24 cellular contexts compared by ENCODE assay signal in genomic region chr16:3008749-3009088, GRCh38. TPM values are rescaled to one million over a fixed set of nuclear protein-coding genes. Genes with fewer than 3 reads are reported as not detected.
A peak's percentile ranks its signal among the peaks of the same experiment; 100 is the strongest.
DNase-seq lines count a peak whose midpoint lies in the region; ATAC-seq, FAIRE-seq and TF ChIP-seq lines count a peak whose summit lies in the region.
"Had no signal": no experiment of that assay in that cellular context is flagged by ENCODE, and none has a peak within 500 bp of the region (broad histone marks: within the 10 kb centered on the region; RNA-seq: fewer than 3 reads in every experiment).

No MANE protein-coding gene starts in this region.

- peaks cover 86% of the 10 kb centered on the region for H3K4me1 ChIP-seq in HepG2 (ENCODE audit: insufficient read depth, low read length)
- H3K4me1 ChIP-seq in spleen: peaks cover 16 to 69% (median 38%) of the 10 kb centered on the region in 6 donors

- BruUV-seq in HepG2 (replicated peaks; lab: Mats Ljungman, UMichigan): no TSS peak

- no peak overlapping the region for H2AFZ ChIP-seq in HepG2 (ENCODE audit: low read length)

- no peak overlapping the region for H3K27ac Mint-ChIP-seq in activated CD4-positive, alpha-beta T cell treated with anti-CD3 and anti-CD28 coated beads, Interleukin-2, amount 10 ng/mL, durations not matched to agents 24 days and 14 days
- no peak overlapping the region for H3K27ac Mint-ChIP-seq in activated T-helper 17 cell treated with anti-CD3 and anti-CD28 coated beads, Interleukin-2, amount 50 U/mL, for 72 hours
- H3K27ac Mint-ChIP-seq: activated CD4-positive, alpha-beta memory T cell treated with anti-CD3 and anti-CD28 coated beads for 36 hours; activated naive CD8-positive, alpha-beta T cell treated with anti-CD3 and anti-CD28 coated beads, Interleukin-2, amount 50 U/mL, for 24 hours; activated T-cell treated with anti-CD3 and anti-CD28 coated beads, Interleukin-2, amount 50 U/mL, for 24 hours; CD4-positive, alpha-beta T cell had no signal

- H4K20me1 ChIP-seq in HepG2 (ENCODE audit: insufficient read depth, low read length): no peaks in the 10 kb centered on the region

- TF ChIP-seq POLR2A in HepG2 (IDR thresholded peaks at IDR 0.05; ENCODE audit: insufficient read depth in 1 of 2, low read depth in 2 of 2, low read length in 2 of 2) (no peak), spleen (IDR thresholded peaks at IDR 0.05) (no peak)

- no peak for TF ChIP-seq EP300 in HepG2 (IDR thresholded peaks at IDR 0.05; ENCODE audit: low read depth in 2 of 2, low read length in 2 of 2)
- TF ChIP-seq EP300 in HepG2 (CRISPR knock-in tag; IDR thresholded peaks at IDR 0.05; ENCODE audit: borderline replicate concordance): no peak

- H3K4me1 Mint-ChIP-seq in activated CD4-positive, alpha-beta T cell treated with anti-CD3 and anti-CD28 coated beads, Interleukin-2, amount 10 ng/mL, durations not matched to agents 24 days and 14 days: peaks cover 23% of the 10 kb centered on the region
- H3K4me1 Mint-ChIP-seq in activated T-helper 17 cell treated with anti-CD3 and anti-CD28 coated beads, Interleukin-2, amount 50 U/mL, for 72 hours: peaks cover 10% of the 10 kb centered on the region

- peaks cover 19% of the 10 kb centered on the region for H3K27me3 Mint-ChIP-seq in activated CD4-positive, alpha-beta T cell treated with anti-CD3 and anti-CD28 coated beads, Interleukin-2, amount 10 ng/mL, durations not matched to agents 24 days and 14 days
- H3K27me3 Mint-ChIP-seq in activated T-helper 17 cell treated with anti-CD3 and anti-CD28 coated beads, Interleukin-2, amount 50 U/mL, for 72 hours: peaks cover 3% of the 10 kb centered on the region

- POLR2A ChIA-PET in HepG2 (lab: Yijun Ruan, JAX): interaction anchor here (14.2 kb wide), 1 partner anchor 14 kb away, joined by 750 read pairs; the partner anchor contains the start of genes CLDN6, HCFC1R1, THOC6 and TNFRSF12A

- DNase-seq in activated CD4-positive, alpha-beta T cell treated with anti-CD3 and anti-CD28 coated beads, Interleukin-2, amount 10 ng/mL, durations not matched to agents 24 days and 14 days: no peak
- no peak for DNase-seq in activated CD4-positive, alpha-beta T cell treated with anti-CD3 and anti-CD28 coated beads, Interleukin-2, amount 50 U/mL, for 48 hours
- DNase-seq in HepG2 (ENCODE audit: low spot score) (no peak), spleen (no peak), NCI-H1092 (lab: John Stamatoyannopoulos, UW) (no peak), brain microvascular endothelial cell (no peak)
- DNase-seq in stimulated activated naive CD4-positive, alpha-beta T cell treated with Interleukin-2 at 50 U/mL for 16 hours (lab: John Stamatoyannopoulos, UW): no peak
- DNase-seq: activated CD4-positive, alpha-beta memory T cell treated with anti-CD3 and anti-CD28 coated beads for 36 hours; activated naive CD8-positive, alpha-beta T cell treated with anti-CD3 and anti-CD28 coated beads, Interleukin-2, amount 50 U/mL, for 24 hours; activated T-cell treated with anti-CD3 and anti-CD28 coated beads, Interleukin-2, amount 50 U/mL, for 24 hours; CD4-positive, alpha-beta T cell; naive B cell; NCI-H446 treated with DMSO at 0.1 percent for 48 hours; psoas muscle; SJCRH30; stimulated activated CD4-positive, alpha-beta T cell treated with anti-CD3 and anti-CD28 coated beads, Interleukin-12 subunit alpha, Interleukin-12 subunit beta, amount 100 ng/mL, for 4 hours; stimulated activated naive CD8-positive, alpha-beta T cell treated with anti-CD3 and anti-CD28 coated beads, Interleukin-15, Interleukin-2, amounts not matched to agents 100 U/mL and 50 U/mL, for 24 hours had no signal

- 95% methylated on average over 6 of the region's 6 CpGs for WGBS in HepG2 (ENCODE audit: low lambda C conversion rate)
- WGBS in spleen, 5 donors: 77 to 84% (median 80%) methylated on average over 6 of the region's 6 CpGs

- H3K36me3 ChIP-seq in HepG2 (replicated peaks in 1 of 2; ENCODE audit: control insufficient read depth in 1 of 2, insufficient read depth in 2 of 2, low read length in 2 of 2) (no peaks in the 10 kb centered on the region), spleen (no peaks in the 10 kb centered on the region), brain microvascular endothelial cell (replicated peaks) (no peaks in the 10 kb centered on the region)
- H3K36me3 ChIP-seq: SJCRH30, vagina had no signal

- intact Hi-C loops in activated CD4-positive, alpha-beta T cell treated with anti-CD3 and anti-CD28 coated beads, Interleukin-2, amount 10 ng/mL, durations not matched to agents 24 days and 14 days (cut with micrococcal nuclease): no loop called here
- intact Hi-C loops in HepG2 (cut with micrococcal nuclease; ENCODE audit: unreplicated experiment): no loop called here
- intact Hi-C loops in spleen (cut with DNase I; ENCODE audit: low total_unique reads): no loop called here

- CTCF ChIA-PET in HepG2 (lab: Yijun Ruan, JAX; ENCODE audit: low intra/inter-chr PET ratio, low total read pairs): no interaction called here

- H3K4me3 ChIP-seq in HepG2 (replicated peaks in 1 of 3; ENCODE audit: insufficient read depth in 1 of 3, low read depth in 2 of 3, low read length in 3 of 3) (no peak overlapping the region), spleen (peak overlapping the region in 1 of 8 donors; percentile 59), brain microvascular endothelial cell (ENCODE audit: low read depth, low read length) (no peak overlapping the region)
- H3K4me3 ChIP-seq: psoas muscle, SJCRH30, vagina had no signal

- no peaks in the 10 kb centered on the region for H3K36me3 Mint-ChIP-seq in activated CD4-positive, alpha-beta T cell treated with anti-CD3 and anti-CD28 coated beads, Interleukin-2, amount 10 ng/mL, durations not matched to agents 24 days and 14 days (ENCODE audit: low read depth)
- H3K36me3 Mint-ChIP-seq in activated T-helper 17 cell treated with anti-CD3 and anti-CD28 coated beads, Interleukin-2, amount 50 U/mL, for 72 hours (ENCODE audit: low read depth): no peaks in the 10 kb centered on the region
- H3K36me3 Mint-ChIP-seq: activated CD4-positive, alpha-beta memory T cell treated with anti-CD3 and anti-CD28 coated beads for 36 hours; naive B cell had no signal

- H3K27ac ChIP-seq in HepG2 (ENCODE audit: extremely low read length, insufficient read depth, low read length) (no peak overlapping the region), spleen (peak overlapping the region in 6 of 8 donors; percentile 70 to 92 (median 84)), brain microvascular endothelial cell (no peak overlapping the region)
- H3K27ac ChIP-seq: KMS-11, psoas muscle, SJCRH30, vagina had no signal

- H3K9me3 Mint-ChIP-seq in activated CD4-positive, alpha-beta T cell treated with anti-CD3 and anti-CD28 coated beads, Interleukin-2, amount 10 ng/mL, durations not matched to agents 24 days and 14 days: no peaks in the 10 kb centered on the region
- H3K9me3 Mint-ChIP-seq in activated T-helper 17 cell treated with anti-CD3 and anti-CD28 coated beads, Interleukin-2, amount 50 U/mL, for 72 hours: no peaks in the 10 kb centered on the region
- H3K9me3 Mint-ChIP-seq: activated CD4-positive, alpha-beta memory T cell treated with anti-CD3 and anti-CD28 coated beads for 36 hours; activated naive CD8-positive, alpha-beta T cell treated with anti-CD3 and anti-CD28 coated beads, Interleukin-2, amount 50 U/mL, for 24 hours; activated T-cell treated with anti-CD3 and anti-CD28 coated beads, Interleukin-2, amount 50 U/mL, for 24 hours; CD4-positive, alpha-beta T cell; naive B cell had no signal

- peaks cover 7 to 22% of the 10 kb centered on the region in 2 experiments; a peak in 4 of 5 replicates for H3K27me3 ChIP-seq in HepG2 (ENCODE audit: control insufficient read depth in 1 of 2, insufficient read depth in 2 of 2, low read length in 2 of 2)
- peaks cover 0 to 83% (median 26%) of the 10 kb centered on the region in 7 donors for H3K27me3 ChIP-seq in spleen (replicated peaks in 1 of 7)
- H3K27me3 ChIP-seq in brain microvascular endothelial cell (replicated peaks): peaks cover 56% of the 10 kb centered on the region

- TF ChIP-seq CTCF in HepG2 (CRISPR knock-in tag; IDR thresholded peaks at IDR 0.05): no peak
- TF ChIP-seq CTCF in spleen (IDR thresholded peaks at IDR 0.05 in 8 of 11, conservative IDR thresholded peaks at IDR 0.05 in 3 of 11): no peak
- no peak for TF ChIP-seq CTCF in brain microvascular endothelial cell (IDR thresholded peaks at IDR 0.05; ENCODE audit: low read depth, low read length, missing control alignments)

- TF ChIP-seq RAD21 in HepG2 (CRISPR knock-in tag; IDR thresholded peaks at IDR 0.05): no peak

- peak overlapping the region; percentile 68; the same call in 1 of the 2 replicates for H3K4me2 ChIP-seq in HepG2 (ENCODE audit: low read depth, low read length)

- FAIRE-seq in HepG2 (lab: Jason Lieb, UNC): no peak
- FAIRE-seq: A204.1, endometrium, TTC549 had no signal

- H3K9ac ChIP-seq in HepG2 (ENCODE audit: insufficient read depth, low read depth, low read length): no peak overlapping the region
- H3K9ac ChIP-seq: KMS-11 had no signal

- H3K9me3 ChIP-seq in HepG2 (ENCODE audit: low read length) (no peaks in the 10 kb centered on the region), spleen (no peaks in the 10 kb centered on the region)
- H3K9me3 ChIP-seq: psoas muscle, SJCRH30, vagina had no signal

- H3K79me2 ChIP-seq in HepG2 (ENCODE audit: insufficient read depth, low read length): no peaks in the 10 kb centered on the region

- no peak for ATAC-seq in activated T-helper 17 cell treated with anti-CD3 and anti-CD28 coated beads, Interleukin-2, amount 50 U/mL, for 72 hours (replicated peaks)
- ATAC-seq in HepG2: no peak
- ATAC-seq: activated naive CD8-positive, alpha-beta T cell treated with anti-CD3 and anti-CD28 coated beads, Interleukin-2, amount 50 U/mL, for 24 hours; psoas muscle; stimulated activated naive CD8-positive, alpha-beta T cell treated with anti-CD3 and anti-CD28 coated beads, Interleukin-15, Interleukin-2, amounts not matched to agents 100 U/mL and 50 U/mL, for 24 hours had no signal

- in situ Hi-C loops in HepG2 (cut with HindIII; ENCODE audit: extremely low pct_ligation_motif_present, low pct_unique_long_range_greater_than_20kb): no loop called here
- in situ Hi-C loops in brain microvascular endothelial cell (cut with HindIII; ENCODE audit: low pct_ligation_motif_present, low sequenced_read_pairs): no loop called here

- H3K4me3 Mint-ChIP-seq in activated CD4-positive, alpha-beta T cell treated with anti-CD3 and anti-CD28 coated beads, Interleukin-2, amount 10 ng/mL, durations not matched to agents 24 days and 14 days: peak overlapping the region; percentile 64
- H3K4me3 Mint-ChIP-seq in activated T-helper 17 cell treated with anti-CD3 and anti-CD28 coated beads, Interleukin-2, amount 50 U/mL, for 72 hours: peak overlapping the region; percentile 42
- H3K4me3 Mint-ChIP-seq: activated CD4-positive, alpha-beta memory T cell treated with anti-CD3 and anti-CD28 coated beads for 36 hours; activated T-cell treated with anti-CD3 and anti-CD28 coated beads, Interleukin-2, amount 50 U/mL, for 24 hours had no signal

RNA-seq across cellular contexts. Expression of gene CLDN9, which starts 4.0 kb away (rescaled TPM):
- total RNA-seq in activated CD4-positive, alpha-beta T cell treated with anti-CD3 and anti-CD28 coated beads, Interleukin-2, amount 10 ng/mL, durations not matched to agents 24 days and 14 days: not detected in 2 replicates
- total RNA-seq in activated T-helper 17 cell treated with anti-CD3 and anti-CD28 coated beads, Interleukin-2, amount 50 U/mL, for 72 hours: under 1 TPM in 1 of 2 donors, not detected in 1; 0.15 TPM
- 0.08 and 0.15 TPM in 2 replicates for total RNA-seq in HepG2 (2016; rRNA removed; fragmentation: Illumina TruSeq; extraction: Trizol)
- not detected in 2 replicates for total RNA-seq in HepG2 (2016; cell fraction: cytosol; rRNA removed; fragmentation: Illumina TruSeq; extraction: Trizol; ENCODE audit: low read depth)
- 0.09 and 0.11 TPM in 2 replicates for total RNA-seq in HepG2 (2016; cell fraction: insoluble cytoplasmic fraction; rRNA removed; fragmentation: Illumina TruSeq; extraction: Trizol)
- 0.09 and 0.14 TPM in 2 replicates for total RNA-seq in HepG2 (2016; cell fraction: membrane; rRNA removed; fragmentation: Illumina TruSeq; extraction: Trizol)
- not detected in 2 replicates for total RNA-seq in HepG2 (2016; cell fraction: nucleus; rRNA removed; fragmentation: Illumina TruSeq; extraction: Trizol)
- 0.26 and 0.48 TPM in 2 replicates for polyA plus RNA-seq in HepG2 (2011; rRNA removed)
- polyA plus RNA-seq in HepG2 (2011; cell fraction: cytosol; rRNA removed): 0.26 and 0.52 TPM in 2 replicates
- polyA plus RNA-seq in HepG2 (2011; cell fraction: nucleus; rRNA removed): 2.1 and 2.4 TPM in 2 replicates
- 0.32 and 0.53 TPM in 2 replicates for polyA plus RNA-seq in HepG2 (2012)
- 0.08 and 0.20 TPM in 2 replicates for polyA plus RNA-seq in HepG2 (2016; cell fraction: cytosol; fragmentation: Illumina TruSeq; extraction: Trizol; ENCODE audit: low read depth)
- 0.15 and 0.17 TPM in 2 replicates for polyA plus RNA-seq in HepG2 (2016; cell fraction: insoluble cytoplasmic fraction; fragmentation: Illumina TruSeq; extraction: Trizol; ENCODE audit: low read depth)
- 0.15 TPM in 1 of 2 replicates, not detected in the other for polyA plus RNA-seq in HepG2 (2016; cell fraction: membrane; fragmentation: Illumina TruSeq; extraction: Trizol; ENCODE audit: low read depth)
- polyA plus RNA-seq in HepG2 (2016; cell fraction: nucleus; fragmentation: Illumina TruSeq; extraction: Trizol; ENCODE audit: insufficient read depth, low read depth): 1.1 and 1.3 TPM in 2 replicates
- 0.26 and 1.1 TPM in 2 replicates for polyA minus RNA-seq in HepG2 (2011; rRNA and poly(A)+ RNA removed; ENCODE audit: low replicate concordance)
- 0.44 and 0.79 TPM in 2 replicates for polyA minus RNA-seq in HepG2 (2011; cell fraction: cytosol; rRNA and poly(A)+ RNA removed)
- polyA minus RNA-seq in HepG2 (2011; cell fraction: nucleus; rRNA and poly(A)+ RNA removed): 0.77 and 0.99 TPM in 2 replicates
- total RNA-seq in spleen: 1 to 10 TPM in 2 of 7 donors, under 1 TPM in 5; 0.24 to 1.7 (median 0.56) TPM
- under 1 TPM; 0.06 to 0.37 (median 0.16) TPM for polyA plus RNA-seq in spleen
- total RNA-seq: activated CD4-positive, alpha-beta memory T cell treated with anti-CD3 and anti-CD28 coated beads for 36 hours; CD4-positive, alpha-beta T cell; SJCRH30; vagina had no signal

RNA-seq across cellular contexts. Expression of gene CLDN6, which starts 9.3 kb away (rescaled TPM):
- not detected in 2 replicates for total RNA-seq in activated CD4-positive, alpha-beta T cell treated with anti-CD3 and anti-CD28 coated beads, Interleukin-2, amount 10 ng/mL, durations not matched to agents 24 days and 14 days
- total RNA-seq in activated T-helper 17 cell treated with anti-CD3 and anti-CD28 coated beads, Interleukin-2, amount 50 U/mL, for 72 hours: not detected
- total RNA-seq in HepG2 (2016; rRNA removed; fragmentation: Illumina TruSeq; extraction: Trizol): 2.7 and 7.6 TPM in 2 replicates
- 1.2 and 1.3 TPM in 2 replicates for total RNA-seq in HepG2 (2016; cell fraction: cytosol; rRNA removed; fragmentation: Illumina TruSeq; extraction: Trizol; ENCODE audit: low read depth)
- total RNA-seq in HepG2 (2016; cell fraction: insoluble cytoplasmic fraction; rRNA removed; fragmentation: Illumina TruSeq; extraction: Trizol): 2.2 and 8.1 TPM in 2 replicates
- total RNA-seq in HepG2 (2016; cell fraction: membrane; rRNA removed; fragmentation: Illumina TruSeq; extraction: Trizol): 1.4 and 2.3 TPM in 2 replicates
- total RNA-seq in HepG2 (2016; cell fraction: nucleus; rRNA removed; fragmentation: Illumina TruSeq; extraction: Trizol): 9.3 and 10.1 TPM in 2 replicates
- 5.9 and 10.1 TPM in 2 replicates for polyA plus RNA-seq in HepG2 (2011; rRNA removed)
- polyA plus RNA-seq in HepG2 (2011; cell fraction: cytosol; rRNA removed): 10.2 and 14.5 TPM in 2 replicates
- polyA plus RNA-seq in HepG2 (2011; cell fraction: nucleus; rRNA removed): 3.6 and 5.9 TPM in 2 replicates
- 5.5 and 7.9 TPM in 2 replicates for polyA plus RNA-seq in HepG2 (2012)
- polyA plus RNA-seq in HepG2 (2016; cell fraction: cytosol; fragmentation: Illumina TruSeq; extraction: Trizol; ENCODE audit: low read depth): 2.0 and 2.8 TPM in 2 replicates
- 3.6 and 4.2 TPM in 2 replicates for polyA plus RNA-seq in HepG2 (2016; cell fraction: insoluble cytoplasmic fraction; fragmentation: Illumina TruSeq; extraction: Trizol; ENCODE audit: low read depth)
- polyA plus RNA-seq in HepG2 (2016; cell fraction: membrane; fragmentation: Illumina TruSeq; extraction: Trizol; ENCODE audit: low read depth): 2.8 and 3.7 TPM in 2 replicates
- 22.4 and 25.4 TPM in 2 replicates for polyA plus RNA-seq in HepG2 (2016; cell fraction: nucleus; fragmentation: Illumina TruSeq; extraction: Trizol; ENCODE audit: insufficient read depth, low read depth)
- polyA minus RNA-seq in HepG2 (2011; rRNA and poly(A)+ RNA removed; ENCODE audit: low replicate concordance): 0.14 and 9.8 TPM in 2 replicates
- 4.6 and 5.7 TPM in 2 replicates for polyA minus RNA-seq in HepG2 (2011; cell fraction: cytosol; rRNA and poly(A)+ RNA removed)
- 1.0 and 1.4 TPM in 2 replicates for polyA minus RNA-seq in HepG2 (2011; cell fraction: nucleus; rRNA and poly(A)+ RNA removed)
- total RNA-seq in spleen: not detected
- not detected for polyA plus RNA-seq in spleen
- total RNA-seq: activated CD4-positive, alpha-beta memory T cell treated with anti-CD3 and anti-CD28 coated beads for 36 hours; CD4-positive, alpha-beta T cell; psoas muscle; SJCRH30; vagina had no signal
- polyA plus RNA-seq: liver had no signal

RNA-seq across cellular contexts. Expression of gene TNFRSF12A, which starts 11.4 kb away (rescaled TPM):
- 7.3 TPM in 2 replicates for total RNA-seq in activated CD4-positive, alpha-beta T cell treated with anti-CD3 and anti-CD28 coated beads, Interleukin-2, amount 10 ng/mL, durations not matched to agents 24 days and 14 days
- 10 to 100 TPM in 1 of 2 donors, 1 to 10 TPM in 1; 9.7 to 11.9 TPM for total RNA-seq in activated T-helper 17 cell treated with anti-CD3 and anti-CD28 coated beads, Interleukin-2, amount 50 U/mL, for 72 hours
- total RNA-seq in HepG2 (2016; rRNA removed; fragmentation: Illumina TruSeq; extraction: Trizol) (36.5 and 66.0 TPM in 2 replicates), spleen (10 to 100 TPM in 3 of 7 donors, 1 to 10 TPM in 4; 2.0 to 26.1 (median 7.5) TPM)
- total RNA-seq in HepG2 (2016; cell fraction: cytosol; rRNA removed; fragmentation: Illumina TruSeq; extraction: Trizol; ENCODE audit: low read depth): 43.4 and 53.1 TPM in 2 replicates
- total RNA-seq in HepG2 (2016; cell fraction: insoluble cytoplasmic fraction; rRNA removed; fragmentation: Illumina TruSeq; extraction: Trizol): 26.5 and 67.0 TPM in 2 replicates
- total RNA-seq in HepG2 (2016; cell fraction: membrane; rRNA removed; fragmentation: Illumina TruSeq; extraction: Trizol): 51.6 and 58.5 TPM in 2 replicates
- total RNA-seq in HepG2 (2016; cell fraction: nucleus; rRNA removed; fragmentation: Illumina TruSeq; extraction: Trizol): 52.1 and 57.5 TPM in 2 replicates
- polyA plus RNA-seq in HepG2 (2011; rRNA removed) (61.9 and 118 TPM in 2 replicates), spleen (10 to 100 TPM in 1 of 3 donors, 1 to 10 TPM in 2; 7.7 to 16.5 (median 8.3) TPM)
- 90.0 and 93.7 TPM in 2 replicates for polyA plus RNA-seq in HepG2 (2011; cell fraction: cytosol; rRNA removed)
- polyA plus RNA-seq in HepG2 (2011; cell fraction: nucleus; rRNA removed): 113 and 117 TPM in 2 replicates
- polyA plus RNA-seq in HepG2 (2012): 29.4 and 57.4 TPM in 2 replicates
- 34.4 and 45.6 TPM in 2 replicates for polyA plus RNA-seq in HepG2 (2016; cell fraction: cytosol; fragmentation: Illumina TruSeq; extraction: Trizol; ENCODE audit: low read depth)
- 26.8 and 28.0 TPM in 2 replicates for polyA plus RNA-seq in HepG2 (2016; cell fraction: insoluble cytoplasmic fraction; fragmentation: Illumina TruSeq; extraction: Trizol; ENCODE audit: low read depth)
- 37.1 and 41.1 TPM in 2 replicates for polyA plus RNA-seq in HepG2 (2016; cell fraction: membrane; fragmentation: Illumina TruSeq; extraction: Trizol; ENCODE audit: low read depth)
- 92.9 and 105 TPM in 2 replicates for polyA plus RNA-seq in HepG2 (2016; cell fraction: nucleus; fragmentation: Illumina TruSeq; extraction: Trizol; ENCODE audit: insufficient read depth, low read depth)
- polyA minus RNA-seq in HepG2 (2011; rRNA and poly(A)+ RNA removed; ENCODE audit: low replicate concordance): 39.1 and 63.9 TPM in 2 replicates
- 56.5 and 59.2 TPM in 2 replicates for polyA minus RNA-seq in HepG2 (2011; cell fraction: cytosol; rRNA and poly(A)+ RNA removed)
- 30.4 and 33.3 TPM in 2 replicates for polyA minus RNA-seq in HepG2 (2011; cell fraction: nucleus; rRNA and poly(A)+ RNA removed)

RNA-seq across cellular contexts. Expression of gene HCFC1R1, which starts 15.0 kb away (rescaled TPM):
- total RNA-seq in activated CD4-positive, alpha-beta T cell treated with anti-CD3 and anti-CD28 coated beads, Interleukin-2, amount 10 ng/mL, durations not matched to agents 24 days and 14 days: 29.4 TPM in 2 replicates
- total RNA-seq in activated T-helper 17 cell treated with anti-CD3 and anti-CD28 coated beads, Interleukin-2, amount 50 U/mL, for 72 hours: 10 to 100 TPM; 28.2 to 46.0 TPM
- total RNA-seq in HepG2 (2016; rRNA removed; fragmentation: Illumina TruSeq; extraction: Trizol): 8.3 and 16.1 TPM in 2 replicates
- total RNA-seq in HepG2 (2016; cell fraction: cytosol; rRNA removed; fragmentation: Illumina TruSeq; extraction: Trizol; ENCODE audit: low read depth): 37.5 and 42.2 TPM in 2 replicates
- 13.2 and 13.5 TPM in 2 replicates for total RNA-seq in HepG2 (2016; cell fraction: insoluble cytoplasmic fraction; rRNA removed; fragmentation: Illumina TruSeq; extraction: Trizol)
- total RNA-seq in HepG2 (2016; cell fraction: membrane; rRNA removed; fragmentation: Illumina TruSeq; extraction: Trizol): 20.6 and 28.5 TPM in 2 replicates
- 8.9 and 10.2 TPM in 2 replicates for total RNA-seq in HepG2 (2016; cell fraction: nucleus; rRNA removed; fragmentation: Illumina TruSeq; extraction: Trizol)
- 13.8 and 18.3 TPM in 2 replicates for polyA plus RNA-seq in HepG2 (2011; rRNA removed)
- 10.4 and 22.3 TPM in 2 replicates for polyA plus RNA-seq in HepG2 (2011; cell fraction: cytosol; rRNA removed)
- polyA plus RNA-seq in HepG2 (2011; cell fraction: nucleus; rRNA removed): 15.6 and 17.0 TPM in 2 replicates
- polyA plus RNA-seq in HepG2 (2012): 21.9 and 22.5 TPM in 2 replicates
- polyA plus RNA-seq in HepG2 (2016; cell fraction: cytosol; fragmentation: Illumina TruSeq; extraction: Trizol; ENCODE audit: low read depth): 78.3 and 82.9 TPM in 2 replicates
- polyA plus RNA-seq in HepG2 (2016; cell fraction: insoluble cytoplasmic fraction; fragmentation: Illumina TruSeq; extraction: Trizol; ENCODE audit: low read depth): 22.8 and 27.5 TPM in 2 replicates
- polyA plus RNA-seq in HepG2 (2016; cell fraction: membrane; fragmentation: Illumina TruSeq; extraction: Trizol; ENCODE audit: low read depth): 50.2 and 52.2 TPM in 2 replicates
- 27.0 and 28.5 TPM in 2 replicates for polyA plus RNA-seq in HepG2 (2016; cell fraction: nucleus; fragmentation: Illumina TruSeq; extraction: Trizol; ENCODE audit: insufficient read depth, low read depth)
- polyA minus RNA-seq in HepG2 (2011; rRNA and poly(A)+ RNA removed; ENCODE audit: low replicate concordance): 10.3 and 23.2 TPM in 2 replicates
- 8.5 and 9.0 TPM in 2 replicates for polyA minus RNA-seq in HepG2 (2011; cell fraction: cytosol; rRNA and poly(A)+ RNA removed)
- 1.9 and 2.8 TPM in 2 replicates for polyA minus RNA-seq in HepG2 (2011; cell fraction: nucleus; rRNA and poly(A)+ RNA removed)
- total RNA-seq in spleen: 10 to 100 TPM; 15.5 to 30.8 (median 21.6) TPM
- polyA plus RNA-seq in spleen: 10 to 100 TPM; 60.5 to 74.5 (median 62.8) TPM

RNA-seq across cellular contexts. Expression of gene THOC6, which starts 15.1 kb away (rescaled TPM):
- 55.3 and 57.0 TPM in 2 replicates for total RNA-seq in activated CD4-positive, alpha-beta T cell treated with anti-CD3 and anti-CD28 coated beads, Interleukin-2, amount 10 ng/mL, durations not matched to agents 24 days and 14 days
- total RNA-seq in activated T-helper 17 cell treated with anti-CD3 and anti-CD28 coated beads, Interleukin-2, amount 50 U/mL, for 72 hours: 10 to 100 TPM; 49.8 to 68.1 TPM
- total RNA-seq in HepG2 (2016; rRNA removed; fragmentation: Illumina TruSeq; extraction: Trizol) (37.0 TPM in 2 replicates), spleen (10 to 100 TPM; 19.3 to 30.4 (median 26.3) TPM)
- total RNA-seq in HepG2 (2016; cell fraction: cytosol; rRNA removed; fragmentation: Illumina TruSeq; extraction: Trizol; ENCODE audit: low read depth): 28.6 and 34.8 TPM in 2 replicates
- 32.0 and 40.9 TPM in 2 replicates for total RNA-seq in HepG2 (2016; cell fraction: insoluble cytoplasmic fraction; rRNA removed; fragmentation: Illumina TruSeq; extraction: Trizol)
- 37.8 and 51.5 TPM in 2 replicates for total RNA-seq in HepG2 (2016; cell fraction: membrane; rRNA removed; fragmentation: Illumina TruSeq; extraction: Trizol)
- 22.9 TPM in 2 replicates for total RNA-seq in HepG2 (2016; cell fraction: nucleus; rRNA removed; fragmentation: Illumina TruSeq; extraction: Trizol)
- polyA plus RNA-seq in HepG2 (2011; rRNA removed) (32.1 and 33.5 TPM in 2 replicates), spleen (10 to 100 TPM; 40.7 to 57.2 (median 41.0) TPM)
- polyA plus RNA-seq in HepG2 (2011; cell fraction: cytosol; rRNA removed): 25.6 and 35.3 TPM in 2 replicates
- 116 and 131 TPM in 2 replicates for polyA plus RNA-seq in HepG2 (2011; cell fraction: nucleus; rRNA removed)
- polyA plus RNA-seq in HepG2 (2012): 28.1 and 32.9 TPM in 2 replicates
- polyA plus RNA-seq in HepG2 (2016; cell fraction: cytosol; fragmentation: Illumina TruSeq; extraction: Trizol; ENCODE audit: low read depth): 33.8 and 44.7 TPM in 2 replicates
- 43.4 and 44.7 TPM in 2 replicates for polyA plus RNA-seq in HepG2 (2016; cell fraction: insoluble cytoplasmic fraction; fragmentation: Illumina TruSeq; extraction: Trizol; ENCODE audit: low read depth)
- 37.0 and 50.8 TPM in 2 replicates for polyA plus RNA-seq in HepG2 (2016; cell fraction: membrane; fragmentation: Illumina TruSeq; extraction: Trizol; ENCODE audit: low read depth)
- 55.2 and 56.2 TPM in 2 replicates for polyA plus RNA-seq in HepG2 (2016; cell fraction: nucleus; fragmentation: Illumina TruSeq; extraction: Trizol; ENCODE audit: insufficient read depth, low read depth)
- polyA minus RNA-seq in HepG2 (2011; rRNA and poly(A)+ RNA removed; ENCODE audit: low replicate concordance): 39.0 and 64.3 TPM in 2 replicates
- 13.7 and 16.5 TPM in 2 replicates for polyA minus RNA-seq in HepG2 (2011; cell fraction: cytosol; rRNA and poly(A)+ RNA removed)
- 23.3 and 24.7 TPM in 2 replicates for polyA minus RNA-seq in HepG2 (2011; cell fraction: nucleus; rRNA and poly(A)+ RNA removed)

Comparison
In these comparisons a context has a peak if more than half of its experiments do, and no peak if none do; other contexts are left out.
1. H3K27ac ChIP-seq: peak in spleen (6 of 8); none in HepG2 (single experiment) and brain microvascular endothelial cell (single experiment).